In genomic region chr19:34677386-34678084, GRCh38 we compare ENCODE assay signal across 8 cellular contexts. TPM values are rescaled to one million over a fixed set of nuclear protein-coding genes. Genes with fewer than 3 reads are reported as not detected.
DNase-seq lines count a peak whose midpoint lies in the region; ATAC-seq and TF ChIP-seq lines count a peak whose summit lies in the region.

TSS of gene ZNF302 (plus strand) at chr19:34677678. CDS start at chr19:34678805, 1,127 bp downstream.

- no peaks in the 10 kb centered on the region for H3F3A ChIP-seq in GM23338 (replicated peaks; ENCODE audit: low read depth)

- peaks cover 7% of the 10 kb centered on the region; the same call in 1 of the 2 replicates for H3K9me2 ChIP-seq in GM23338 (ENCODE audit: insufficient read depth)

- ATAC-seq in GM23338, result peak; percentile 95
- peak; percentile 91 for ATAC-seq in stimulated activated naive CD8-positive, alpha-beta T cell treated with anti-CD3 and anti-CD28 coated beads, Interleukin-15, amount 100 ng/mL, for 72 hours

- H3K4me2 ChIP-seq in GM23338, result peak within 1 kb of the TSS; percentile 91

- H3K4me1 Mint-ChIP-seq in GM23338, result peaks cover 11% of the 10 kb centered on the region; the same call in 2 of the 3 replicates
- peaks cover 27% of the 10 kb centered on the region for H3K4me1 Mint-ChIP-seq in nephron progenitor cell
- peaks cover 21% of the 10 kb centered on the region for H3K4me1 Mint-ChIP-seq in stimulated activated naive CD8-positive, alpha-beta T cell treated with anti-CD3 and anti-CD28 coated beads, Interleukin-15, amount 100 ng/mL, for 72 hours

- CTCF ChIA-PET in RWPE1 (lab: Yijun Ruan, JAX), result interaction anchor here (0.6 kb wide), 1 partner anchor 66 kb away, joined by 6 read pairs; no protein-coding TSS in a partner anchor

- POLR2A ChIA-PET in RWPE1 (lab: Yijun Ruan, JAX; ENCODE audit: low non-redundant PET), result interaction anchor here (0.5 to 1.0 kb wide), 4 partner anchors 10 to 446 kb away, joined by 3 to 9 read pairs (median 3); no protein-coding TSS in a partner anchor

- DNase-seq in Daoy (ENCODE audit: low read depth) (peak; percentile 98), GM23338 (ENCODE audit: low spot score) (peak; percentile 98), LHCN-M2 (ENCODE audit: low read depth) (peak; percentile 95), RWPE1 (ENCODE audit: low spot score) (peak; percentile 90), fibroblast of pulmonary artery (ENCODE audit: low read depth) (peak; percentile 98), nephron progenitor cell (peak; percentile 92)
- peak; percentile 92 for DNase-seq in activated effector memory CD4-positive, alpha-beta T cell treated with Interleukin-2 at 50 U/mL for 16 hours
- DNase-seq in stimulated activated naive CD8-positive, alpha-beta T cell treated with anti-CD3 and anti-CD28 coated beads, Interleukin-15, amount 100 ng/mL, for 72 hours, result peak; percentile 93 to 96

- H3K27me3 Mint-ChIP-seq in GM23338 (ENCODE audit: insufficient read depth, low read depth, poor library complexity) (peaks cover 9% of the 10 kb centered on the region), nephron progenitor cell (ENCODE audit: low read depth, poor library complexity) (peaks cover 28% of the 10 kb centered on the region)
- no peaks in the 10 kb centered on the region for H3K27me3 Mint-ChIP-seq in stimulated activated naive CD8-positive, alpha-beta T cell treated with anti-CD3 and anti-CD28 coated beads, Interleukin-15, amount 100 ng/mL, for 72 hours

- H3K79me2 ChIP-seq in GM23338 (replicated peaks; ENCODE audit: insufficient read depth), result peaks cover 4% of the 10 kb centered on the region

- H3K27ac Mint-ChIP-seq in GM23338 (peak within 1 kb of the TSS; percentile 99), nephron progenitor cell (peak within 1 kb of the TSS; percentile 98)
- peak within 1 kb of the TSS; percentile 98 to 100 for H3K27ac Mint-ChIP-seq in stimulated activated naive CD8-positive, alpha-beta T cell treated with anti-CD3 and anti-CD28 coated beads, Interleukin-15, amount 100 ng/mL, for 72 hours

- H3K36me3 ChIP-seq in GM23338 (ENCODE audit: insufficient read depth), result peaks cover 13% of the 10 kb centered on the region

- H3K27me3 ChIP-seq in GM23338 (ENCODE audit: insufficient read depth), result peaks cover 14% of the 10 kb centered on the region; the same call in 1 of the 2 replicates

- H3K4me3 ChIP-seq in GM23338 (peak within 1 kb of the TSS; percentile 67), fibroblast of pulmonary artery (replicated peaks; ENCODE audit: low read depth, low read length) (peak within 1 kb of the TSS; percentile 75)

- TF ChIP-seq CTCF in GM23338 (conservative IDR thresholded peaks at IDR 0.05; ENCODE audit: low read depth in 2 of 2) (no peak), RWPE1 (conservative IDR thresholded peaks at IDR 0.05; ENCODE audit: low read depth) (no peak), fibroblast of pulmonary artery (IDR thresholded peaks at IDR 0.05; ENCODE audit: low read length, missing control alignments) (no peak), nephron progenitor cell (IDR thresholded peaks at IDR 0.05) (no peak)

- H3K36me3 Mint-ChIP-seq in GM23338 (ENCODE audit: low read depth) (peaks cover 40% of the 10 kb centered on the region), nephron progenitor cell (ENCODE audit: low read depth) (peaks cover 61% of the 10 kb centered on the region)

- H2AFZ ChIP-seq in GM23338, result peak within 1 kb of the TSS; percentile 91

- peak within 1 kb of the TSS; percentile 93 for H3K4me3 Mint-ChIP-seq in GM23338
- H3K4me3 Mint-ChIP-seq in nephron progenitor cell, result peak within 1 kb of the TSS; percentile 94
- H3K4me3 Mint-ChIP-seq in stimulated activated naive CD8-positive, alpha-beta T cell treated with anti-CD3 and anti-CD28 coated beads, Interleukin-15, amount 100 ng/mL, for 72 hours, result peak within 1 kb of the TSS; percentile 88 to 96

- no peaks in the 10 kb centered on the region for H4K20me1 ChIP-seq in GM23338 (replicated peaks; ENCODE audit: insufficient read depth)

- H3K27ac ChIP-seq in GM23338 (ENCODE audit: low read depth), result peak within 1 kb of the TSS; percentile 90
- H3K27ac ChIP-seq in RWPE1, result peak within 1 kb of the TSS; percentile 93

- peaks cover 9% of the 10 kb centered on the region; the same call in 2 of the 3 replicates for H3K9me3 Mint-ChIP-seq in GM23338
- H3K9me3 Mint-ChIP-seq in nephron progenitor cell, result peaks cover 78% of the 10 kb centered on the region
- peaks cover 17 to 19% of the 10 kb centered on the region in 2 donors for H3K9me3 Mint-ChIP-seq in stimulated activated naive CD8-positive, alpha-beta T cell treated with anti-CD3 and anti-CD28 coated beads, Interleukin-15, amount 100 ng/mL, for 72 hours

- peaks cover 16% of the 10 kb centered on the region for H3K4me1 ChIP-seq in GM23338 (ENCODE audit: insufficient read depth)

TF ChIP-seq in GM23338, 12 proteins besides CTCF, POLR2A, EP300 and RAD21 (continues in another document):
- TF ChIP-seq STAT1 (IDR thresholded peaks at IDR 0.05; ENCODE audit: unreplicated experiment), result no peak
- no peak for TF ChIP-seq JUNB (IDR thresholded peaks at IDR 0.05; ENCODE audit: unreplicated experiment)
- no peak for TF ChIP-seq ZNF462 (CRISPR knock-in tag; IDR thresholded peaks at IDR 0.05)
- peak; percentile 92 for TF ChIP-seq ETS1 (IDR thresholded peaks at IDR 0.05)
- TF ChIP-seq NANOG (IDR thresholded peaks at IDR 0.05; ENCODE audit: borderline replicate concordance), result no peak
- peak; percentile 81 for TF ChIP-seq CREB1 (CRISPR knock-in tag; IDR thresholded peaks at IDR 0.05; ENCODE audit: low read depth)

RNA-seq across cellular contexts. Expression of gene ZNF302, which starts in this region (rescaled TPM):
- total RNA-seq in Daoy (2014; rRNA removed; shearing (Covaris generic)), result 12.2 and 22.9 TPM in 2 replicates
- total RNA-seq in GM23338 (2014; rRNA removed; shearing (Covaris generic)), result 24.8 and 27.4 TPM in 2 replicates
- polyA plus RNA-seq in GM23338 (2016; fragmentation: Nextera tagmentation; extraction: Ambion mirVana), result 13.9 and 16.6 TPM in 2 replicates
- total RNA-seq in LHCN-M2 (2014; rRNA removed), result 21.2 and 27.5 TPM in 2 replicates
- 8.7 TPM for polyA plus RNA-seq in LHCN-M2 (2012)

Comparison
In these comparisons a context has a peak if more than half of its experiments do, and no peak if none do; other contexts are left out.
1. Peak in every context shown above with its lines: DNase-seq, ATAC-seq, H3K4me3 ChIP-seq and H3K27ac ChIP-seq.